Comparison of ENCODE assay signal across 15 cellular contexts in genomic region chr15:91886878-91887277, GRCh38. TPM values are rescaled to one million over a fixed set of nuclear protein-coding genes. Genes with fewer than 3 reads are reported as not detected.
A peak's percentile ranks its signal among the peaks of the same experiment; 100 is the strongest.
DNase-seq lines count a peak whose midpoint lies in the region; TF ChIP-seq lines count a peak whose summit lies in the region.
"Had no signal": no experiment of that assay in that cellular context is flagged by ENCODE, and none has a peak within 500 bp of the region (broad histone marks: within the 10 kb centered on the region; RNA-seq: fewer than 3 reads in every experiment).

No MANE protein-coding gene starts in this region.

- H3K27me3 Mint-ChIP-seq in brain (peaks cover 2% of the 10 kb centered on the region), nephron progenitor cell (ENCODE audit: low read depth, poor library complexity) (peaks cover 24% of the 10 kb centered on the region)

- H3K4me3 ChIP-seq in BLaER1 treated with 17β-estradiol and CSF1 and Interleukin-3, amounts not matched to agents 10 nM and 100 nM, result no peak overlapping the region

- H3K27ac ChIP-seq in BLaER1 treated with 17β-estradiol and CSF1 and Interleukin-3, amounts not matched to agents 10 nM and 100 nM, result no peak overlapping the region; a peak in 1 of 22 replicates

- H3K27ac Mint-ChIP-seq in brain, result peak overlapping the region in 3 of 5 experiments; percentile 60 to 85 (median 68)
- no peak overlapping the region for H3K27ac Mint-ChIP-seq in nephron progenitor cell

- H3K4me3 Mint-ChIP-seq in brain (no peak overlapping the region), nephron progenitor cell (peak overlapping the region; percentile 16)

- no peaks in the 10 kb centered on the region for H3K27me3 ChIP-seq in BLaER1 treated with 17β-estradiol and CSF1 and Interleukin-3, amounts not matched to agents 10 nM and 100 nM

- peak; percentile 52 for DNase-seq in NCI-H748 (lab: John Stamatoyannopoulos, UW; ENCODE audit: unreplicated experiment)
- DNase-seq in NCI-H748 treated with DMSO at 0.1 percent for 48 hours (lab: John Stamatoyannopoulos, UW), result no peak
- DNase-seq in nephron progenitor cell, result no peak
- DNase-seq in NCI-H446 treated with DMSO at 0.1 percent for 48 hours (lab: John Stamatoyannopoulos, UW), result no peak
- DNase-seq in NCI-H82 (lab: John Stamatoyannopoulos, UW), result no peak
- DNase-seq in SIG-M5 (lab: John Stamatoyannopoulos, UW), result no peak
- DNase-seq: Caco-2; KBM-7; NCI-H1048; NCI-H187 treated with DMSO at 0.1 percent for 48 hours; NCI-H510A treated with DMSO at 0.1 percent for 48 hours; NK-92 treated with Interleukin-12 subunit alpha and Interleukin-12 subunit beta, amount 100 ng/mL, for 24 hours; OCI-M1 had no signal

- peaks cover 8 to 43% (median 13%) of the 10 kb centered on the region in 10 experiments; a peak in 19 of 20 replicates for H3K4me1 ChIP-seq in BLaER1 treated with 17β-estradiol and CSF1 and Interleukin-3, amounts not matched to agents 10 nM and 100 nM
- H3K4me1 ChIP-seq: Caco-2 had no signal

- H3K9me3 Mint-ChIP-seq in brain, result no peaks in the 10 kb centered on the region
- H3K9me3 Mint-ChIP-seq in nephron progenitor cell, result no peaks in the 10 kb centered on the region

- H3K4me1 Mint-ChIP-seq in brain (peaks cover 34% of the 10 kb centered on the region), nephron progenitor cell (peaks cover 23% of the 10 kb centered on the region)

- TF ChIP-seq CTCF in brain (conservative IDR thresholded peaks at IDR 0.05) (no peak), nephron progenitor cell (IDR thresholded peaks at IDR 0.05) (no peak)

- peak overlapping the region; percentile 27 to 79 (median 42); a peak in 20 of 22 replicates for H3K4me2 ChIP-seq in BLaER1 treated with 17β-estradiol and CSF1 and Interleukin-3, amounts not matched to agents 10 nM and 100 nM

- H3K36me3 Mint-ChIP-seq in brain (no peaks in the 10 kb centered on the region), nephron progenitor cell (ENCODE audit: low read depth) (no peaks in the 10 kb centered on the region)

- peaks cover 0 to 14% (median 0%) of the 10 kb centered on the region in 11 experiments; a peak in 7 of 22 replicates for H4K20me1 ChIP-seq in BLaER1 treated with 17β-estradiol and CSF1 and Interleukin-3, amounts not matched to agents 10 nM and 100 nM

- H3K9me3 ChIP-seq in BLaER1 treated with 17β-estradiol and CSF1 and Interleukin-3, amounts not matched to agents 10 nM and 100 nM (replicated peaks in 1 of 11), result no peaks in the 10 kb centered on the region
- H3K9me3 ChIP-seq: Caco-2 had no signal

- no peaks in the 10 kb centered on the region for H3K36me3 ChIP-seq in BLaER1 treated with 17β-estradiol and CSF1 and Interleukin-3, amounts not matched to agents 10 nM and 100 nM

- H3K9ac ChIP-seq in BLaER1 treated with 17β-estradiol and CSF1 and Interleukin-3, amounts not matched to agents 10 nM and 100 nM, result no peak overlapping the region

RNA-seq across cellular contexts. Expression of gene SLCO3A1, which starts 33.4 kb away (rescaled TPM):
- 43.3 TPM for polyA plus RNA-seq in brain (ENCODE audit: insufficient read depth, low read depth, low replicate concordance)
